1 cellular context compared by ENCODE assay signal in the genomic region with DNA sequence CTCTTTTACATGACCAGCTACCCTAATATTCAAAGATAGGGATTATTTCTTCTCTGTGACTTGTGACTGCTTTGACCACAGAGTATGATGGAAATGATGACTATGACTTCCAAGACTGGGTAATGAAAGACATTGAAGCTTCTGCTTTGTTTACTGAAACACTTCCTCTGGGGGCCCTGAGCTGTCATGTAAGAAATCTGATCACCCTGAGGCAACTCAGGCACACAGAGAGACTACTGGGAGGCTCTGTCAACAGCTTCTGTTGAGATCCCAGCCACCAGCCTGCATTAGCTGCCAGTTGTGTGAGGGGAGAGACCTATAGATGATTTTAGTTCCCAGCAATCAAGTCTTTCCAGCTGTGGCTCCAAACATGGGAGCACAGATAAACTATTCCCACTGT.
TF ChIP-seq lines count a peak whose summit lies in the region.

No MANE protein-coding gene starts in this region.

TF ChIP-seq in HepG2, 621 proteins besides CTCF, POLR2A, EP300 and RAD21 (continued from another document):
- TF ChIP-seq, protein P1, sequence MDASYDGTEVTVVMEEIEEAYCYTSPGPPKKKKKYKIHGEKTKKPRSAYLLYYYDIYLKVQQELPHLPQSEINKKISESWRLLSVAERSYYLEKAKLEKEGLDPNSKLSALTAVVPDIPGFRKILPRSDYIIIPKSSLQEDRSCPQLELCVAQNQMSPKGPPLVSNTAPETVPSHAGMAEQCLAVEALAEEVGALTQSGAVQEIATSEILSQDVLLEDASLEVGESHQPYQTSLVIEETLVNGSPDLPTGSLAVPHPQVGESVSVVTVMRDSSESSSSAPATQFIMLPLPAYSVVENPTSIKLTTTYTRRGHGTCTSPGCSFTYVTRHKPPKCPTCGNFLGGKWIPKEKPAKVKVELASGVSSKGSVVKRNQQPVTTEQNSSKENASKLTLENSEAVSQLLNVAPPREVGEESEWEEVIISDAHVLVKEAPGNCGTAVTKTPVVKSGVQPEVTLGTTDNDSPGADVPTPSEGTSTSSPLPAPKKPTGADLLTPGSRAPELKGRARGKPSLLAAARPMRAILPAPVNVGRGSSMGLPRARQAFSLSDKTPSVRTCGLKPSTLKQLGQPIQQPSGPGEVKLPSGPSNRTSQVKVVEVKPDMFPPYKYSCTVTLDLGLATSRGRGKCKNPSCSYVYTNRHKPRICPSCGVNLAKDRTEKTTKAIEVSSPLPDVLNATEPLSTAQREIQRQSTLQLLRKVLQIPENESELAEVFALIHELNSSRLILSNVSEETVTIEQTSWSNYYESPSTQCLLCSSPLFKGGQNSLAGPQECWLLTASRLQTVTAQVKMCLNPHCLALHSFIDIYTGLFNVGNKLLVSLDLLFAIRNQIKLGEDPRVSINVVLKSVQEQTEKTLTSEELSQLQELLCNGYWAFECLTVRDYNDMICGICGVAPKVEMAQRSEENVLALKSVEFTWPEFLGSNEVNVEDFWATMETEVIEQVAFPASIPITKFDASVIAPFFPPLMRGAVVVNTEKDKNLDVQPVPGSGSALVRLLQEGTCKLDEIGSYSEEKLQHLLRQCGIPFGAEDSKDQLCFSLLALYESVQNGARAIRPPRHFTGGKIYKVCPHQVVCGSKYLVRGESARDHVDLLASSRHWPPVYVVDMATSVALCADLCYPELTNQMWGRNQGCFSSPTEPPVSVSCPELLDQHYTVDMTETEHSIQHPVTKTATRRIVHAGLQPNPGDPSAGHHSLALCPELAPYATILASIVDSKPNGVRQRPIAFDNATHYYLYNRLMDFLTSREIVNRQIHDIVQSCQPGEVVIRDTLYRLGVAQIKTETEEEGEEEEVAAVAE (CRISPR knock-in tag; IDR thresholded peaks at IDR 0.05; ENCODE audit: borderline replicate concordance) = no peak
